ENCODE assay signal across 21 cellular contexts in genomic region chr1:110059133-110059863, GRCh38. TPM values are rescaled to one million over a fixed set of nuclear protein-coding genes. Genes with fewer than 3 reads are reported as not detected.
DNase-seq lines count a peak whose midpoint lies in the region; ATAC-seq and TF ChIP-seq lines count a peak whose summit lies in the region.
"Had no signal": no experiment of that assay in that cellular context is flagged by ENCODE, and none has a peak within 500 bp of the region (broad histone marks: within the 10 kb centered on the region; RNA-seq: fewer than 3 reads in every experiment).

No MANE protein-coding gene starts in this region.

- H3K36me3 Mint-ChIP-seq in CD8-positive, alpha-beta T cell, result peaks cover 62% of the 10 kb centered on the region
- H3K36me3 Mint-ChIP-seq in mesothelial cell of epicardium, result peaks cover 26% of the 10 kb centered on the region
- H3K36me3 Mint-ChIP-seq in activated T-helper 1 cell treated with anti-CD3 and anti-CD28 coated beads, Interleukin-12 subunit alpha, Interleukin-12 subunit beta, Interleukin-2, Interleukin-4 antibody, amounts not matched to agents 30 ng/mL and 10 ng/mL and 1 ng/mL, durations not matched to agents 14 hours and 24 hours and 36 hours (ENCODE audit: low read depth), result peaks cover 30% of the 10 kb centered on the region

- H3K36me3 ChIP-seq in CD8-positive, alpha-beta T cell (ENCODE audit: insufficient read depth, low read length), result peaks cover 27% of the 10 kb centered on the region

- no peak overlapping the region for H3K27ac ChIP-seq in CD8-positive, alpha-beta T cell (ENCODE audit: low read depth, low read length)
- H3K27ac ChIP-seq: pancreas had no signal

- H3K4me3 Mint-ChIP-seq in CD8-positive, alpha-beta T cell, result no peak overlapping the region
- H3K4me3 Mint-ChIP-seq in mesothelial cell of epicardium, result peak overlapping the region; percentile 1
- H3K4me3 Mint-ChIP-seq in activated T-helper 1 cell treated with anti-CD3 and anti-CD28 coated beads, Interleukin-12 subunit alpha, Interleukin-12 subunit beta, Interleukin-2, Interleukin-4 antibody, amounts not matched to agents 30 ng/mL and 10 ng/mL and 1 ng/mL, durations not matched to agents 14 hours and 24 hours and 36 hours, result no peak overlapping the region
- H3K4me3 Mint-ChIP-seq: activated CD4-positive, alpha-beta memory T cell treated with anti-CD3 and anti-CD28 coated beads for 36 hours; dendritic cell treated with granulocyte-macrophage colony-stimulating factor and Interleukin-4, amounts not matched to agents 40 ng/mL and 50 ng/mL, for 4 days; naive thymus-derived CD8-positive, alpha-beta T cell had no signal

- H3K27ac Mint-ChIP-seq in CD8-positive, alpha-beta T cell, result peak overlapping the region; percentile 17
- H3K27ac Mint-ChIP-seq in mesothelial cell of epicardium, result peak overlapping the region; percentile 91
- H3K27ac Mint-ChIP-seq in activated T-helper 1 cell treated with anti-CD3 and anti-CD28 coated beads, Interleukin-12 subunit alpha, Interleukin-12 subunit beta, Interleukin-2, Interleukin-4 antibody, amounts not matched to agents 30 ng/mL and 10 ng/mL and 1 ng/mL, durations not matched to agents 14 hours and 24 hours and 36 hours, result no peak overlapping the region
- H3K27ac Mint-ChIP-seq: activated CD4-positive, alpha-beta memory T cell treated with anti-CD3 and anti-CD28 coated beads for 36 hours had no signal

- intact Hi-C loops in CD8-positive, alpha-beta T cell (cut with DNase I, micrococcal nuclease), result no loop called here
- intact Hi-C loops in activated T-helper 1 cell treated with anti-CD3 and anti-CD28 coated beads, Interleukin-12 subunit alpha, Interleukin-12 subunit beta, Interleukin-2, Interleukin-4 antibody, amounts not matched to agents 30 ng/mL and 10 ng/mL and 1 ng/mL, durations not matched to agents 14 hours and 24 hours and 36 hours (cut with micrococcal nuclease), result no loop called here

- CTCF ChIA-PET in CD8-positive, alpha-beta T cell (lab: Charles Lee), result interaction anchor here (0.6 to 2.2 kb wide), 18 partner anchors 9 to 1029 kb away, joined by 3 to 12 read pairs (median 6); partner anchors contain the start of genes ALX3, STRIP1 and UBL4B

- no peaks in the 10 kb centered on the region for H3K9me3 ChIP-seq in CD8-positive, alpha-beta T cell (ENCODE audit: low read length)
- H3K9me3 ChIP-seq: HAP-1, pancreas had no signal

- no peaks in the 10 kb centered on the region for H3K9me3 Mint-ChIP-seq in CD8-positive, alpha-beta T cell
- no peaks in the 10 kb centered on the region for H3K9me3 Mint-ChIP-seq in mesothelial cell of epicardium
- H3K9me3 Mint-ChIP-seq in activated T-helper 1 cell treated with anti-CD3 and anti-CD28 coated beads, Interleukin-12 subunit alpha, Interleukin-12 subunit beta, Interleukin-2, Interleukin-4 antibody, amounts not matched to agents 30 ng/mL and 10 ng/mL and 1 ng/mL, durations not matched to agents 14 hours and 24 hours and 36 hours, result no peaks in the 10 kb centered on the region
- H3K9me3 Mint-ChIP-seq: activated CD4-positive, alpha-beta memory T cell treated with anti-CD3 and anti-CD28 coated beads for 36 hours; dendritic cell treated with granulocyte-macrophage colony-stimulating factor and Interleukin-4, amounts not matched to agents 40 ng/mL and 50 ng/mL, for 4 days; naive thymus-derived CD8-positive, alpha-beta T cell had no signal

- no peaks in the 10 kb centered on the region for H3K4me1 Mint-ChIP-seq in CD8-positive, alpha-beta T cell (ENCODE audit: low read depth)
- H3K4me1 Mint-ChIP-seq in mesothelial cell of epicardium, result peaks cover 90% of the 10 kb centered on the region
- peaks cover 6% of the 10 kb centered on the region for H3K4me1 Mint-ChIP-seq in activated T-helper 1 cell treated with anti-CD3 and anti-CD28 coated beads, Interleukin-12 subunit alpha, Interleukin-12 subunit beta, Interleukin-2, Interleukin-4 antibody, amounts not matched to agents 30 ng/mL and 10 ng/mL and 1 ng/mL, durations not matched to agents 14 hours and 24 hours and 36 hours (ENCODE audit: low read depth)

- no peaks in the 10 kb centered on the region for H3K27me3 ChIP-seq in CD8-positive, alpha-beta T cell (ENCODE audit: insufficient read depth, low read length)
- H3K27me3 ChIP-seq: pancreas had no signal

- no peak for DNase-seq in CD8-positive, alpha-beta T cell
- peak; percentile 73 for DNase-seq in NCI-H226
- DNase-seq in astrocyte of the hippocampus (ENCODE audit: low read depth, low spot score), result peak; percentile 46
- DNase-seq in mesothelial cell of epicardium (ENCODE audit: low spot score in 2 of 2, unreplicated experiment in 2 of 2), result peak in 1 of 2 experiments; percentile 72
- no peak for DNase-seq in activated T-helper 1 cell treated with anti-CD3 and anti-CD28 coated beads, Interleukin-12 subunit alpha, Interleukin-12 subunit beta, Interleukin-2, Interleukin-4 antibody, amounts not matched to agents 30 ng/mL and 10 ng/mL and 1 ng/mL, durations not matched to agents 14 hours and 24 hours and 36 hours (ENCODE audit: low spot score)
- DNase-seq in NOMO-1 treated with dmso at 0.1 percent for 144 hours (lab: John Stamatoyannopoulos, UW; ENCODE audit: unreplicated experiment), result no peak
- DNase-seq in DMS 273 (lab: John Stamatoyannopoulos, UW; ENCODE audit: unreplicated experiment), result no peak
- DNase-seq: activated gamma-delta T cell, amniotic stem cell, GF-D8, left cardiac atrium, NCI-H510A had no signal

- POLR2A ChIA-PET in CD8-positive, alpha-beta T cell (lab: Charles Lee), result interaction anchor here (0.6 kb wide), 1 partner anchor 14 kb away, joined by 4 read pairs; no protein-coding TSS in a partner anchor

- TF ChIP-seq CTCF in CD8-positive, alpha-beta T cell (IDR thresholded peaks at IDR 0.05), result no peak
- TF ChIP-seq CTCF in mesothelial cell of epicardium (IDR thresholded peaks at IDR 0.05; ENCODE audit: unreplicated experiment), result no peak

- no peaks in the 10 kb centered on the region for H3K4me1 ChIP-seq in CD8-positive, alpha-beta T cell (ENCODE audit: insufficient read depth, low read length)
- H3K4me1 ChIP-seq: HAP-1, pancreas had no signal

- ATAC-seq in CD8-positive, alpha-beta T cell, result no peak
- ATAC-seq in GM21786 (IDR thresholded peaks at IDR 0.05; ENCODE audit: unreplicated experiment), result no peak
- ATAC-seq: sciatic nerve had no signal

- H3K27me3 Mint-ChIP-seq in CD8-positive, alpha-beta T cell (ENCODE audit: low read depth), result no peaks in the 10 kb centered on the region
- no peaks in the 10 kb centered on the region for H3K27me3 Mint-ChIP-seq in mesothelial cell of epicardium (ENCODE audit: low read depth)
- no peaks in the 10 kb centered on the region for H3K27me3 Mint-ChIP-seq in activated T-helper 1 cell treated with anti-CD3 and anti-CD28 coated beads, Interleukin-12 subunit alpha, Interleukin-12 subunit beta, Interleukin-2, Interleukin-4 antibody, amounts not matched to agents 30 ng/mL and 10 ng/mL and 1 ng/mL, durations not matched to agents 14 hours and 24 hours and 36 hours (ENCODE audit: insufficient read depth)
- H3K27me3 Mint-ChIP-seq: activated CD4-positive, alpha-beta memory T cell treated with anti-CD3 and anti-CD28 coated beads for 36 hours; naive thymus-derived CD8-positive, alpha-beta T cell had no signal

- H3K4me3 ChIP-seq in CD8-positive, alpha-beta T cell (ENCODE audit: low read depth, low read length), result no peak overlapping the region
- H3K4me3 ChIP-seq: HAP-1, pancreas had no signal

RNA-seq across cellular contexts. Expression of gene ALX3, which starts 11.2 kb away (rescaled TPM):
- not detected for total RNA-seq in CD8-positive, alpha-beta T cell
- total RNA-seq in mesothelial cell of epicardium, result 127 to 136 TPM (median 132 TPM) in 3 replicates
- total RNA-seq in activated T-helper 1 cell treated with anti-CD3 and anti-CD28 coated beads, Interleukin-12 subunit alpha, Interleukin-12 subunit beta, Interleukin-2, Interleukin-4 antibody, amounts not matched to agents 30 ng/mL and 10 ng/mL and 1 ng/mL, durations not matched to agents 14 hours and 24 hours and 36 hours, result not detected in 2 replicates
- total RNA-seq: activated CD4-positive, alpha-beta memory T cell treated with anti-CD3 and anti-CD28 coated beads for 36 hours; endothelial cell of umbilical vein; left cardiac atrium; mesenteric fat pad; naive thymus-derived CD8-positive, alpha-beta T cell; pancreas; sciatic nerve had no signal

RNA-seq across cellular contexts. Expression of gene STRIP1, which starts 24.9 kb away (rescaled TPM):
- 100 to 1,000 TPM in 1 of 2 experiments, 10 to 100 TPM in 1; 94.6 to 109 TPM for total RNA-seq in CD8-positive, alpha-beta T cell
- 93.8 to 99.2 TPM (median 96.0 TPM) in 3 replicates for total RNA-seq in mesothelial cell of epicardium
- total RNA-seq in activated T-helper 1 cell treated with anti-CD3 and anti-CD28 coated beads, Interleukin-12 subunit alpha, Interleukin-12 subunit beta, Interleukin-2, Interleukin-4 antibody, amounts not matched to agents 30 ng/mL and 10 ng/mL and 1 ng/mL, durations not matched to agents 14 hours and 24 hours and 36 hours, result 41.5 and 43.7 TPM in 2 replicates

RNA-seq across cellular contexts. Expression of gene UBL4B, which starts 52.9 kb away (rescaled TPM):
- not detected for total RNA-seq in CD8-positive, alpha-beta T cell
- 10.2 to 11.7 TPM (median 10.7 TPM) in 3 replicates for total RNA-seq in mesothelial cell of epicardium
- total RNA-seq in activated T-helper 1 cell treated with anti-CD3 and anti-CD28 coated beads, Interleukin-12 subunit alpha, Interleukin-12 subunit beta, Interleukin-2, Interleukin-4 antibody, amounts not matched to agents 30 ng/mL and 10 ng/mL and 1 ng/mL, durations not matched to agents 14 hours and 24 hours and 36 hours, result not detected in 2 replicates
- total RNA-seq: activated CD4-positive, alpha-beta memory T cell treated with anti-CD3 and anti-CD28 coated beads for 36 hours; endothelial cell of umbilical vein; left cardiac atrium; mesenteric fat pad; naive thymus-derived CD8-positive, alpha-beta T cell; pancreas; sciatic nerve had no signal

Comparison
In these comparisons a context has a peak if more than half of its experiments do, and no peak if none do; other contexts are left out.
1. DNase-seq: peak in NCI-H226 (single experiment) and astrocyte of the hippocampus (single experiment); none in CD8-positive, alpha-beta T cell (0 of 7), activated T-helper 1 cell treated with anti-CD3 and anti-CD28 coated beads, Interleukin-12 subunit alpha, Interleukin-12 subunit beta, Interleukin-2, Interleukin-4 antibody, amounts not matched to agents 30 ng/mL and 10 ng/mL and 1 ng/mL, durations not matched to agents 14 hours and 24 hours and 36 hours (single experiment), NOMO-1 treated with dmso at 0.1 percent for 144 hours (single experiment) and DMS 273 (single experiment).
2. RNA of gene ALX3, which starts 11.2 kb away (total RNA-seq): 127 to 136 TPM in mesothelial cell of epicardium; not detected in CD8-positive, alpha-beta T cell and not detected in activated T-helper 1 cell treated with anti-CD3 and anti-CD28 coated beads, Interleukin-12 subunit alpha, Interleukin-12 subunit beta, Interleukin-2, Interleukin-4 antibody, amounts not matched to agents 30 ng/mL and 10 ng/mL and 1 ng/mL, durations not matched to agents 14 hours and 24 hours and 36 hours; every median in the first group is over 100 times any median in the second.
3. RNA of gene UBL4B, which starts 52.9 kb away (total RNA-seq): 10.2 to 11.7 TPM in mesothelial cell of epicardium; not detected in CD8-positive, alpha-beta T cell and not detected in activated T-helper 1 cell treated with anti-CD3 and anti-CD28 coated beads, Interleukin-12 subunit alpha, Interleukin-12 subunit beta, Interleukin-2, Interleukin-4 antibody, amounts not matched to agents 30 ng/mL and 10 ng/mL and 1 ng/mL, durations not matched to agents 14 hours and 24 hours and 36 hours; every median in the first group is over 10 times any median in the second.